ENCODE assay signal across 22 cellular contexts in genomic region chr3:108527109-108527508, GRCh38. TPM values are rescaled to one million over a fixed set of nuclear protein-coding genes. Genes with fewer than 3 reads are reported as not detected.
"Had no signal": no experiment of that assay in that cellular context is flagged by ENCODE, and none has a peak within 500 bp of the region (broad histone marks: within the 10 kb centered on the region; RNA-seq: fewer than 3 reads in every experiment).

No MANE protein-coding gene starts in this region.

- ATAC-seq: activated CD4-positive, alpha-beta T cell treated with anti-CD3 and anti-CD28 coated beads for 36 hours; activated T-helper 17 cell treated with anti-CD3 and anti-CD28 coated beads, Interleukin-2, amount 50 U/mL, for 72 hours; stimulated activated naive CD8-positive, alpha-beta T cell treated with anti-CD3 and anti-CD28 coated beads, Interleukin-15, amount 100 ng/mL, for 72 hours had no signal

- H3K36me3 ChIP-seq: adrenal gland, esophagus squamous epithelium, suprapubic skin, tibial nerve had no signal

- H3K4me1 ChIP-seq: adrenal gland, esophagus squamous epithelium, suprapubic skin, tibial nerve had no signal

- H3K9me3 Mint-ChIP-seq: activated B cell treated with CpG ODN at 0.5 μM for 24 hours; activated T-cell treated with anti-CD3 and anti-CD28 coated beads, Interleukin-2, amount 50 U/mL, for 24 hours; activated T-helper 17 cell treated with anti-CD3 and anti-CD28 coated beads, Interleukin-2, amount 50 U/mL, for 72 hours; central memory CD8-positive, alpha-beta T cell; stimulated activated naive CD8-positive, alpha-beta T cell treated with anti-CD3 and anti-CD28 coated beads, Interleukin-15, amount 100 ng/mL, for 72 hours had no signal

- H3K4me1 Mint-ChIP-seq: activated CD4-positive, alpha-beta T cell treated with anti-CD3 and anti-CD28 coated beads for 36 hours; activated T-helper 17 cell treated with anti-CD3 and anti-CD28 coated beads, Interleukin-2, amount 50 U/mL, for 72 hours; central memory CD8-positive, alpha-beta T cell; stimulated activated naive CD8-positive, alpha-beta T cell treated with anti-CD3 and anti-CD28 coated beads, Interleukin-15, amount 100 ng/mL, for 72 hours had no signal

- FAIRE-seq: astrocyte, colon, urothelium cell line had no signal

- DNase-seq: activated B cell treated with CpG ODN at 0.5 μM for 24 hours; activated CD4-positive, alpha-beta T cell treated with anti-CD3 and anti-CD28 coated beads for 36 hours; activated CD4-positive, alpha-beta T cell treated with anti-CD3 and anti-CD28 coated beads, Interleukin-2, amount 50 U/mL, for 4 hours; activated CD8-positive, alpha-beta memory T cell treated with anti-CD3 and anti-CD28 coated beads for 24 hours; activated CD8-positive, alpha-beta memory T cell treated with anti-CD3 and anti-CD28 coated beads, Interleukin-2, amount 50 U/mL, for 4 hours; activated T-cell treated with anti-CD3 and anti-CD28 coated beads, Interleukin-2, amount 50 U/mL, for 24 hours; adrenal gland; dorsolateral prefrontal cortex; esophagus squamous epithelium; posterior cingulate gyrus; stimulated activated naive CD8-positive, alpha-beta T cell treated with anti-CD3 and anti-CD28 coated beads, Interleukin-15, amount 100 ng/mL, for 72 hours; T-helper 9 cell had no signal

- H3K27ac ChIP-seq: adrenal gland, dorsolateral prefrontal cortex, esophagus squamous epithelium, suprapubic skin, tibial nerve had no signal

- H3K9me3 ChIP-seq: adrenal gland, esophagus squamous epithelium, suprapubic skin, tibial nerve had no signal

- H3K4me3 ChIP-seq: adrenal gland, dorsolateral prefrontal cortex, esophagus squamous epithelium, suprapubic skin, tibial nerve had no signal

- H3K27me3 ChIP-seq: adrenal gland, esophagus squamous epithelium, suprapubic skin, tibial nerve had no signal

- H3K27ac Mint-ChIP-seq: activated B cell treated with CpG ODN at 0.5 μM for 24 hours; activated CD4-positive, alpha-beta T cell treated with anti-CD3 and anti-CD28 coated beads for 36 hours; activated naive CD8-positive, alpha-beta T cell; activated T-cell treated with anti-CD3 and anti-CD28 coated beads, Interleukin-2, amount 50 U/mL, for 24 hours; activated T-helper 17 cell treated with anti-CD3 and anti-CD28 coated beads, Interleukin-2, amount 50 U/mL, for 72 hours had no signal

- H3K4me3 Mint-ChIP-seq: activated B cell treated with CpG ODN at 0.5 μM for 24 hours; activated CD4-positive, alpha-beta T cell treated with anti-CD3 and anti-CD28 coated beads for 36 hours; activated naive CD8-positive, alpha-beta T cell; activated T-cell treated with anti-CD3 and anti-CD28 coated beads, Interleukin-2, amount 50 U/mL, for 24 hours; activated T-helper 17 cell treated with anti-CD3 and anti-CD28 coated beads, Interleukin-2, amount 50 U/mL, for 72 hours; central memory CD8-positive, alpha-beta T cell; stimulated activated naive CD8-positive, alpha-beta T cell treated with anti-CD3 and anti-CD28 coated beads, Interleukin-15, amount 100 ng/mL, for 72 hours had no signal

RNA-seq across cellular contexts. Expression of gene MYH15, which starts 16.7 kb away (rescaled TPM):
- total RNA-seq: kidney epithelial cell, omental fat pad had no signal
